In genomic region chr13:48630791-48631190, GRCh38 we compare ENCODE assay signal across 18 cellular contexts. TPM values are rescaled to one million over a fixed set of nuclear protein-coding genes. Genes with fewer than 3 reads are reported as not detected.
"Had no signal": no experiment of that assay in that cellular context is flagged by ENCODE, and none has a peak within 500 bp of the region (broad histone marks: within the 10 kb centered on the region; RNA-seq: fewer than 3 reads in every experiment).

No MANE protein-coding gene starts in this region.

- ATAC-seq: activated T-cell treated with anti-CD3 and anti-CD28 coated beads, Interleukin-2, amount 50 U/mL, for 72 hours; foreskin keratinocyte had no signal

- H3K9me3 ChIP-seq: ovary, vagina had no signal

- H3K4me3 ChIP-seq: ovary, tibial nerve, vagina had no signal

- H3K36me3 ChIP-seq: ovary, tibial nerve, vagina had no signal

- DNase-seq: activated CD4-positive, alpha-beta T cell treated with anti-CD3 and anti-CD28 coated beads, Interleukin-2, amount 50 U/mL, for 4 hours; activated CD4-positive, CD25-positive, alpha-beta regulatory T cell treated with anti-CD3 and anti-CD28 coated beads, Interleukin-2, amount 50 U/mL, for 72 hours; activated gamma-delta T cell; activated T-cell treated with anti-CD3 and anti-CD28 coated beads, Interleukin-2, amount 50 U/mL, for 72 hours; dermis blood vessel endothelial cell; effector memory CD4-positive, alpha-beta T cell; foreskin keratinocyte; naive B cell; ovary; stimulated activated CD8-positive, alpha-beta memory T cell treated with anti-CD3 and anti-CD28 coated beads, Interleukin-4, amount 100 ng/mL, for 48 hours; stimulated activated naive CD4-positive, alpha-beta T cell; SW 1271; T-helper 2 cell had no signal

- H3K4me1 ChIP-seq: foreskin keratinocyte, vagina had no signal

- H3K27ac ChIP-seq: foreskin keratinocyte, vagina, VCaP had no signal

- H3K27me3 ChIP-seq: ovary, tibial nerve, vagina had no signal

RNA-seq across cellular contexts. Expression of gene CYSLTR2, which starts 22.9 kb away (rescaled TPM):
- total RNA-seq: dermis blood vessel endothelial cell, foreskin keratinocyte, lung microvascular endothelial cell had no signal
- polyA plus RNA-seq: foreskin keratinocyte, keratinocyte had no signal
